18 cellular contexts compared by ENCODE assay signal in genomic region chr12:33596814-33597213, GRCh38.
DNase-seq lines count a peak whose midpoint lies in the region; ATAC-seq and TF ChIP-seq lines count a peak whose summit lies in the region.
"Had no signal": no experiment of that assay in that cellular context is flagged by ENCODE, and none has a peak within 500 bp of the region (broad histone marks: within the 10 kb centered on the region; RNA-seq: fewer than 3 reads in every experiment).

No MANE protein-coding gene starts in this region.

- H3K4me3 Mint-ChIP-seq in neural crest cell (no peak overlapping the region), HFFc6 (no peak overlapping the region)
- H3K4me3 Mint-ChIP-seq: CD4-positive, alpha-beta memory T cell had no signal

- no peak for DNase-seq in SK-N-SH
- DNase-seq in RPMI7951 (ENCODE audit: low read depth): peak; percentile 21
- no peak for DNase-seq in neural crest cell (ENCODE audit: low read depth, low spot score)
- no peak for DNase-seq in GM13976 (ENCODE audit: low spot score)
- no peak for DNase-seq in AG20443 (ENCODE audit: low spot score)
- no peak for DNase-seq in HFFc6
- DNase-seq: AML-193; C1 segment of cervical spinal cord; Calu3; CD4-positive, alpha-beta memory T cell; COR-L47; DMS53; DMS79 treated with DMSO at 0.1 percent for 48 hours; GF-D8; GOT3 had no signal

- in situ Hi-C loops in GM13976 (cut with MboI; ENCODE audit: low sequenced_read_pairs, unreplicated experiment): no loop called here

- H3K79me2 ChIP-seq in SK-N-SH (ENCODE audit: insufficient read depth): no peaks in the 10 kb centered on the region

- H3K9me3 Mint-ChIP-seq in neural crest cell: no peaks in the 10 kb centered on the region
- H3K9me3 Mint-ChIP-seq in HFFc6: peaks cover 38% of the 10 kb centered on the region

- no peak overlapping the region for H3K9ac ChIP-seq in SK-N-SH

- no peak overlapping the region for H3K4me3 ChIP-seq in SK-N-SH (ENCODE audit: low read depth in 2 of 2, low read length in 1 of 2)
- H3K4me3 ChIP-seq: HAP-1 had no signal

- H3K36me3 ChIP-seq in SK-N-SH (replicated peaks in 1 of 2; ENCODE audit: control insufficient read depth in 1 of 2, insufficient read depth in 2 of 2, low read length in 1 of 2): no peaks in the 10 kb centered on the region
- H3K36me3 ChIP-seq: HAP-1 had no signal

- H3K4me1 Mint-ChIP-seq in neural crest cell (peaks cover 22% of the 10 kb centered on the region), HFFc6 (ENCODE audit: low read depth) (no peaks in the 10 kb centered on the region)
- H3K4me1 Mint-ChIP-seq: CD4-positive, alpha-beta memory T cell had no signal

- CTCF ChIA-PET in SK-N-SH (lab: Yijun Ruan, JAX): no interaction called here

- POLR2A ChIA-PET in SK-N-SH (lab: Yijun Ruan, JAX): no interaction called here

- H3K27me3 Mint-ChIP-seq in neural crest cell (ENCODE audit: low read depth) (no peaks in the 10 kb centered on the region), HFFc6 (ENCODE audit: insufficient read depth) (no peaks in the 10 kb centered on the region)
- H3K27me3 Mint-ChIP-seq: CD4-positive, alpha-beta memory T cell had no signal

- H3K36me3 Mint-ChIP-seq in neural crest cell (ENCODE audit: low read depth) (no peaks in the 10 kb centered on the region), HFFc6 (ENCODE audit: low read depth) (no peaks in the 10 kb centered on the region)
- H3K36me3 Mint-ChIP-seq: CD4-positive, alpha-beta memory T cell had no signal

- 14% methylated on average over 5 of the region's 5 CpGs for WGBS in SK-N-SH (ENCODE audit: low lambda C conversion rate)

- no peak overlapping the region for H3K27ac ChIP-seq in SK-N-SH (ENCODE audit: low read depth in 2 of 2, low read length in 1 of 2)
- H3K27ac ChIP-seq: 22Rv1 had no signal

- TF ChIP-seq EP300 in SK-N-SH (IDR thresholded peaks at IDR 0.05; ENCODE audit: borderline replicate concordance in 1 of 2, low read depth in 1 of 2, low read length in 1 of 2): no peak

- TF ChIP-seq CTCF in SK-N-SH (IDR thresholded peaks at IDR 0.05) (no peak), neural crest cell (conservative IDR thresholded peaks at IDR 0.05) (no peak), GM13976 (IDR thresholded peaks at IDR 0.05; ENCODE audit: borderline replicate concordance, control extremely low read depth, extremely low read depth, insufficient read depth, missing control alignments) (no peak), HFFc6 (IDR thresholded peaks at IDR 0.05) (no peak)

- H2AFZ ChIP-seq in SK-N-SH (ENCODE audit: low read depth): no peak overlapping the region

- H3K27me3 ChIP-seq in SK-N-SH (ENCODE audit: insufficient read depth): no peaks in the 10 kb centered on the region

- H3K9me2 ChIP-seq in SK-N-SH: no peaks in the 10 kb centered on the region

- 0 out of 2 replicates have a peak overlapping the region, but pooled peaks have one; percentile 6 for H3K4me2 ChIP-seq in SK-N-SH

- no peaks in the 10 kb centered on the region for H3F3A ChIP-seq in SK-N-SH (replicated peaks; ENCODE audit: insufficient read depth)

- no peaks in the 10 kb centered on the region for H3K4me1 ChIP-seq in SK-N-SH (ENCODE audit: control insufficient read depth in 1 of 2, insufficient read depth in 2 of 2, low read depth in 1 of 2, low read length in 1 of 2)

- TF ChIP-seq RAD21 in SK-N-SH (IDR thresholded peaks at IDR 0.05; ENCODE audit: low read length): no peak

- ATAC-seq in SK-N-SH treated with all-trans-retinoic acid at 6 μM for 48 hours: no peak

- H4K20me1 ChIP-seq in SK-N-SH (ENCODE audit: insufficient read depth): no peaks in the 10 kb centered on the region

- no peaks in the 10 kb centered on the region for H3K9me3 ChIP-seq in SK-N-SH
- H3K9me3 ChIP-seq: HAP-1 had no signal

- H3K27ac Mint-ChIP-seq in neural crest cell (ENCODE audit: unreplicated experiment) (peak overlapping the region; percentile 13), HFFc6 (no peak overlapping the region)
- H3K27ac Mint-ChIP-seq: CD4-positive, alpha-beta memory T cell had no signal

TF ChIP-seq in SK-N-SH, 30 proteins besides CTCF, POLR2A, EP300 and RAD21 (continues in another document):
- TF ChIP-seq GABPA (IDR thresholded peaks at IDR 0.05; ENCODE audit: low read depth): no peak
- no peak for TF ChIP-seq TCF12 (IDR thresholded peaks at IDR 0.05)
- TF ChIP-seq RCOR1 (IDR thresholded peaks at IDR 0.05; ENCODE audit: low read length): no peak
- TF ChIP-seq, protein P1, sequence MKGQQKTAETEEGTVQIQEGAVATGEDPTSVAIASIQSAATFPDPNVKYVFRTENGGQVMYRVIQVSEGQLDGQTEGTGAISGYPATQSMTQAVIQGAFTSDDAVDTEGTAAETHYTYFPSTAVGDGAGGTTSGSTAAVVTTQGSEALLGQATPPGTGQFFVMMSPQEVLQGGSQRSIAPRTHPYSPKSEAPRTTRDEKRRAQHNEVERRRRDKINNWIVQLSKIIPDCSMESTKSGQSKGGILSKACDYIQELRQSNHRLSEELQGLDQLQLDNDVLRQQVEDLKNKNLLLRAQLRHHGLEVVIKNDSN (IDR thresholded peaks at IDR 0.05; ENCODE audit: borderline replicate concordance, low read depth): no peak
- TF ChIP-seq TAF1 (IDR thresholded peaks at IDR 0.05; ENCODE audit: borderline replicate concordance, low read depth, low read length): no peak
- TF ChIP-seq NFIC (IDR thresholded peaks at IDR 0.05; ENCODE audit: borderline replicate concordance): no peak
- no peak for TF ChIP-seq TEAD4 (IDR thresholded peaks at IDR 0.05; ENCODE audit: borderline replicate concordance, insufficient read depth)
- TF ChIP-seq GATA2 (CRISPR knock-in tag; IDR thresholded peaks at IDR 0.05): no peak
- TF ChIP-seq FOSL2 (IDR thresholded peaks at IDR 0.05; ENCODE audit: borderline replicate concordance, low read depth): no peak
- TF ChIP-seq POLR2AphosphoS5 (IDR thresholded peaks at IDR 0.05; ENCODE audit: low read depth, low read length): no peak
- no peak for TF ChIP-seq MEF2A (IDR thresholded peaks at IDR 0.05; ENCODE audit: borderline replicate concordance, low read depth)
- TF ChIP-seq RFX5 (IDR thresholded peaks at IDR 0.05; ENCODE audit: low read length): no peak
- no peak for TF ChIP-seq CHD2 (IDR thresholded peaks at IDR 0.05; ENCODE audit: low read length, partially characterized antibody)
- TF ChIP-seq RXRA (IDR thresholded peaks at IDR 0.05; ENCODE audit: borderline replicate concordance, low read depth): no peak
- no peak for TF ChIP-seq PBX3 (IDR thresholded peaks at IDR 0.05)

TF ChIP-seq in SK-N-SH treated with all-trans-retinoic acid at 6 μM for 48 hours, 23 proteins besides CTCF, POLR2A, EP300 and RAD21 (continues in another document):
- TF ChIP-seq CSRNP3 (CRISPR knock-in tag; IDR thresholded peaks at IDR 0.05): no peak
- no peak for TF ChIP-seq ESRRG (CRISPR knock-in tag; IDR thresholded peaks at IDR 0.05)
- no peak for TF ChIP-seq BACH2 (CRISPR knock-in tag; IDR thresholded peaks at IDR 0.05; ENCODE audit: borderline replicate concordance)
- no peak for TF ChIP-seq CSDC2 (CRISPR knock-in tag; IDR thresholded peaks at IDR 0.05)
- no peak for TF ChIP-seq ISL1 (CRISPR knock-in tag; IDR thresholded peaks at IDR 0.05)
- TF ChIP-seq PPARA (CRISPR knock-in tag; IDR thresholded peaks at IDR 0.05; ENCODE audit: borderline replicate concordance): no peak
- TF ChIP-seq RARB (CRISPR knock-in tag; IDR thresholded peaks at IDR 0.05): no peak
- TF ChIP-seq POU6F1 (CRISPR knock-in tag; IDR thresholded peaks at IDR 0.05; ENCODE audit: borderline replicate concordance, low read depth): no peak
